26 cellular contexts compared by ENCODE assay signal in genomic region chr9:93646640-93647178, GRCh38.
DNase-seq lines count a peak whose midpoint lies in the region; ATAC-seq and TF ChIP-seq lines count a peak whose summit lies in the region.
"Had no signal": no experiment of that assay in that cellular context is flagged by ENCODE, and none has a peak within 500 bp of the region (broad histone marks: within the 10 kb centered on the region; RNA-seq: fewer than 3 reads in every experiment).

No MANE protein-coding gene starts in this region.

- intact Hi-C loops in natural killer cell (cut with micrococcal nuclease) = no loop called here
- intact Hi-C loops in upper lobe of right lung (cut with DNase I) = no loop called here

- H3K4me3 Mint-ChIP-seq in activated T-cell treated with anti-CD3 and anti-CD28 coated beads, Interleukin-2, amount 50 U/mL, for 4 hours = no peak overlapping the region
- no peak overlapping the region for H3K4me3 Mint-ChIP-seq in natural killer cell
- H3K4me3 Mint-ChIP-seq: activated B cell treated with CpG ODN at 0.5 μM for 24 hours; CD4-positive, alpha-beta T cell; central memory CD8-positive, alpha-beta T cell; naive thymus-derived CD4-positive, alpha-beta T cell; stimulated activated naive B cell treated with anti-CD40 and anti-IgM and Interleukin-4, amounts not matched to agents 10 μg/mL and 1 μg/mL and 100 μg/mL, for 72 hours; T-cell had no signal

- peaks cover 25% of the 10 kb centered on the region for H3K36me3 Mint-ChIP-seq in activated T-cell treated with anti-CD3 and anti-CD28 coated beads, Interleukin-2, amount 50 U/mL, for 4 hours (ENCODE audit: insufficient read depth)
- H3K36me3 Mint-ChIP-seq in natural killer cell = peaks cover 4% of the 10 kb centered on the region

- peak overlapping the region in 1 of 2 donors; percentile 25 for H3K27ac Mint-ChIP-seq in natural killer cell
- H3K27ac Mint-ChIP-seq: activated B cell treated with CpG ODN at 0.5 μM for 24 hours; CD4-positive, alpha-beta T cell; stimulated activated naive B cell treated with anti-CD40 and anti-IgM and Interleukin-4, amounts not matched to agents 10 μg/mL and 1 μg/mL and 100 μg/mL, for 72 hours; T-cell had no signal

- TF ChIP-seq CTCF in natural killer cell (IDR thresholded peaks at IDR 0.05) = no peak
- no peak for TF ChIP-seq CTCF in upper lobe of right lung (IDR thresholded peaks at IDR 0.05)
- no peak for TF ChIP-seq CTCF in MM.1S (IDR thresholded peaks at IDR 0.05; ENCODE audit: low read length)

- no peaks in the 10 kb centered on the region for H3K9me2 ChIP-seq in MM.1S (replicated peaks; ENCODE audit: insufficient read depth, low read length)

- H3K4me1 Mint-ChIP-seq in activated T-cell treated with anti-CD3 and anti-CD28 coated beads, Interleukin-2, amount 50 U/mL, for 4 hours (ENCODE audit: low read depth) = no peaks in the 10 kb centered on the region
- H3K4me1 Mint-ChIP-seq in natural killer cell = peaks cover 0 to 16% of the 10 kb centered on the region in 2 donors
- H3K4me1 Mint-ChIP-seq: activated B cell treated with CpG ODN at 0.5 μM for 24 hours; stimulated activated naive B cell treated with anti-CD40 and anti-IgM and Interleukin-4, amounts not matched to agents 10 μg/mL and 1 μg/mL and 100 μg/mL, for 72 hours; T-cell had no signal

- H3K9me3 Mint-ChIP-seq in activated T-cell treated with anti-CD3 and anti-CD28 coated beads, Interleukin-2, amount 50 U/mL, for 4 hours = no peaks in the 10 kb centered on the region
- no peaks in the 10 kb centered on the region for H3K9me3 Mint-ChIP-seq in natural killer cell
- H3K9me3 Mint-ChIP-seq: activated B cell treated with CpG ODN at 0.5 μM for 24 hours; CD4-positive, alpha-beta T cell; central memory CD8-positive, alpha-beta T cell; naive thymus-derived CD4-positive, alpha-beta T cell; stimulated activated naive B cell treated with anti-CD40 and anti-IgM and Interleukin-4, amounts not matched to agents 10 μg/mL and 1 μg/mL and 100 μg/mL, for 72 hours; T-cell had no signal

- no peaks in the 10 kb centered on the region for H3K79me2 ChIP-seq in MM.1S (ENCODE audit: low read length)

- H3K4me2 ChIP-seq in MM.1S (ENCODE audit: low read depth, low read length) = no peak overlapping the region

- no peak overlapping the region for H3K9ac ChIP-seq in MM.1S (ENCODE audit: low read length)

- H3K27me3 Mint-ChIP-seq in activated T-cell treated with anti-CD3 and anti-CD28 coated beads, Interleukin-2, amount 50 U/mL, for 4 hours (ENCODE audit: low read depth) = no peaks in the 10 kb centered on the region
- no peaks in the 10 kb centered on the region for H3K27me3 Mint-ChIP-seq in natural killer cell (ENCODE audit: low read depth in 2 of 2)
- H3K27me3 Mint-ChIP-seq: activated B cell treated with CpG ODN at 0.5 μM for 24 hours; CD4-positive, alpha-beta T cell; central memory CD8-positive, alpha-beta T cell; naive thymus-derived CD4-positive, alpha-beta T cell; stimulated activated naive B cell treated with anti-CD40 and anti-IgM and Interleukin-4, amounts not matched to agents 10 μg/mL and 1 μg/mL and 100 μg/mL, for 72 hours; T-cell had no signal

- H4K20me1 ChIP-seq in MM.1S (ENCODE audit: insufficient read depth, low read length) = no peaks in the 10 kb centered on the region

- no peaks in the 10 kb centered on the region for H3F3A ChIP-seq in MM.1S (ENCODE audit: insufficient read depth, low read length)

- H3K4me1 ChIP-seq in upper lobe of right lung (no peaks in the 10 kb centered on the region), MM.1S (ENCODE audit: low read length) (no peaks in the 10 kb centered on the region)
- H3K4me1 ChIP-seq: esophagus squamous epithelium, foreskin keratinocyte had no signal

- peak; percentile 3 for DNase-seq in activated T-cell treated with anti-CD3 and anti-CD28 coated beads, Interleukin-2, amount 50 U/mL, for 4 hours
- DNase-seq in activated T-cell treated with anti-CD3 and anti-CD28 coated beads for 4 hours (no peak), natural killer cell (peak; percentile 9), upper lobe of right lung (peak; percentile 45), MM.1S (no peak)
- DNase-seq in activated CD8-positive, alpha-beta memory T cell treated with anti-CD3 and anti-CD28 coated beads, Interleukin-2, amount 50 U/mL, for 48 hours = peak; percentile 42
- DNase-seq: activated B cell treated with CpG ODN at 0.5 μM for 24 hours; activated CD4-positive, alpha-beta T cell treated with anti-CD3 and anti-CD28 coated beads, Interleukin-2, amount 50 U/mL, for 4 hours; activated gamma-delta T cell treated with Interleukin-2 at 50 U/mL for 16 hours; dermis blood vessel endothelial cell; DND-41; esophagus squamous epithelium; foreskin keratinocyte; kidney glomerular epithelial cell; midbrain; NCI-H1048; NCI-H1694; NCI-H446 treated with DMSO at 0.1 percent for 48 hours; NCI-H774; occipital lobe; stimulated activated naive B cell treated with anti-CD40 and anti-IgM and Interleukin-4, amounts not matched to agents 10 μg/mL and 1 μg/mL and 100 μg/mL, for 72 hours had no signal

- H2AFZ ChIP-seq in MM.1S (ENCODE audit: low read length) = no peak overlapping the region

- H3K4me3 ChIP-seq in upper lobe of right lung (no peak overlapping the region), MM.1S (ENCODE audit: low read length) (no peak overlapping the region)
- H3K4me3 ChIP-seq: esophagus squamous epithelium had no signal

- peaks cover 73% of the 10 kb centered on the region for H3K36me3 ChIP-seq in upper lobe of right lung
- no peaks in the 10 kb centered on the region for H3K36me3 ChIP-seq in MM.1S (replicated peaks; ENCODE audit: insufficient read depth, low read length)

- H3K27me3 ChIP-seq in upper lobe of right lung (no peaks in the 10 kb centered on the region), MM.1S (replicated peaks; ENCODE audit: insufficient read depth, low read length) (no peaks in the 10 kb centered on the region)
- H3K27me3 ChIP-seq: esophagus squamous epithelium, foreskin keratinocyte had no signal

- no peaks in the 10 kb centered on the region for H3K9me3 ChIP-seq in upper lobe of right lung
- H3K9me3 ChIP-seq in MM.1S (replicated peaks; ENCODE audit: insufficient read depth, low read length) = no peaks in the 10 kb centered on the region
- H3K9me3 ChIP-seq: esophagus squamous epithelium had no signal

- no peak overlapping the region for H3K27ac ChIP-seq in upper lobe of right lung
- no peak overlapping the region for H3K27ac ChIP-seq in MM.1S (ENCODE audit: low read length)
- H3K27ac ChIP-seq: esophagus squamous epithelium, foreskin keratinocyte had no signal

- ATAC-seq in activated T-cell treated with anti-CD3 and anti-CD28 coated beads, Interleukin-2, amount 50 U/mL, for 4 hours = no peak
- ATAC-seq in natural killer cell = no peak
- no peak for ATAC-seq in upper lobe of right lung
- ATAC-seq in GM21423 (IDR thresholded peaks at IDR 0.05; ENCODE audit: unreplicated experiment) = no peak
- ATAC-seq: foreskin keratinocyte; naive thymus-derived CD4-positive, alpha-beta T cell; stimulated activated naive B cell treated with anti-CD40 and anti-IgM and Interleukin-4, amounts not matched to agents 10 μg/mL and 1 μg/mL and 100 μg/mL, for 72 hours; T-cell had no signal

Comparison
In these comparisons a context has a peak if more than half of its experiments do, and no peak if none do; other contexts are left out.
1. DNase-seq: peak in activated T-cell treated with anti-CD3 and anti-CD28 coated beads, Interleukin-2, amount 50 U/mL, for 4 hours (single experiment), activated CD8-positive, alpha-beta memory T cell treated with anti-CD3 and anti-CD28 coated beads, Interleukin-2, amount 50 U/mL, for 48 hours (single experiment), natural killer cell (single experiment) and upper lobe of right lung (single experiment); none in activated T-cell treated with anti-CD3 and anti-CD28 coated beads for 4 hours (single experiment) and MM.1S (single experiment).